In the genomic region with DNA sequence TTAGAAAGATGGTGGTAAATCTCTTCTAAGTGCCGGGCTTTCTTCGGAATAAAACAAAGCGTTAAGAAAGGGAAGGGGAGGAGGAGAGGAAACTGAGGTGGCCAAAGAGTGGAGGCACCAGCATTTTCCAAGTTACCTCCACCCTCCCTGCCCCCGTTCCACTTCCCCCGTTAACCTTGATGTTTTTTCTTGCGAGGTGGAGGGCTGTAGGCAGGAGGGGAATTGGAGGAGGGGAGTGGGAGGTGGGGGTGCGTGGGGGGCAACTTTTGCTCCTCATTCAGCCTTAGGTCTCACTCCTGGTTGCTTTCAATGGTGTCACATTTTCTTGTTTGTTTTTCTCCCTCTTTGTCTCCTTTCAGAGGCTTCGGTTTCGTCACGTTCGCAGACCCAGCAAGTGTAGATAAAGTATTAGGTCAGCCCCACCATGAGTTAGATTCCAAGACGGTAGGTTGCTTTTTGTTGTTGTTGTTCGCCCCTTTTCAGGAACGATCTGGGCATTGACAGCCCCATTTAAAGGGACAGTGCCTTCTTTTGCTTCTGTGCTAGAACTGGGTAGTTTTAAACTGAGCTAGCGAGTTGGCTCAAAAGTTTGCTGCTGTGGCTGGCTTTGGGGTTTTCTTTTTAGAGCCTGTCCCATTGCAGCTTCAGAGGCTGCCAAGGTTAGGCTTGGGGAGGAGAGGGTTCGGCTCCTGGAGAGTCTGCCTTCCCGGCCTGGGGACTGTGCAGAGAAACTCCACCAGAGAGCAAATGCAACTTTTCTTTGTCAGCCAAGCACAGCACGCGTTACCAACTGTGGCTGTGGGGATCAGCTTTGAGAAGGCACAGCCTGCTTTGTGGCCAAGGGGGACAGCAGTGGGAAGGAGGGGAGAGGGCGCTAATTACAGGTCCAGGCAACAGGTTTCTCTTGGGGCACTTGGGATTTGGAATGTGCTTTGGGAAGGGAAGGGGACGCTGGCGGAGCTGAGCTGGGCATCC, we compare ENCODE assay signal across 8 cellular contexts. TPM values are rescaled to one million over a fixed set of nuclear protein-coding genes. Genes with fewer than 3 reads are reported as not detected.
A peak's percentile ranks its signal among the peaks of the same experiment; 100 is the strongest.
DNase-seq lines count a peak whose midpoint lies in the region; ATAC-seq and FAIRE-seq lines count a peak whose summit lies in the region.

No MANE protein-coding gene starts in this region.

- peak overlapping the region; percentile 67 for H3K4me3 ChIP-seq in mononuclear cell (ENCODE audit: low read length)

- peak; percentile 45 for FAIRE-seq in G401.6 (lab: Jason Lieb, UNC)

- H3K9me3 ChIP-seq in mononuclear cell (ENCODE audit: low read depth, low read length), result no peaks in the 10 kb centered on the region

- no peak for ATAC-seq in central memory CD8-positive, alpha-beta T cell (replicated peaks; ENCODE audit: extremely low read depth, poor library complexity, severe bottlenecking)
- no peak for ATAC-seq in HG03469 (IDR thresholded peaks at IDR 0.05; ENCODE audit: unreplicated experiment)

- DNase-seq in NAMALWA (ENCODE audit: low spot score), result peak; percentile 48
- DNase-seq in central memory CD8-positive, alpha-beta T cell (ENCODE audit: low spot score in 2 of 2), result no peak
- no peak for DNase-seq in stimulated activated CD4-positive, alpha-beta T cell treated with anti-CD3 and anti-CD28 coated beads, Interleukin-4, amount 100 ng/mL, for 1 hour
- DNase-seq in NK-92 treated with Interleukin-12 subunit alpha and Interleukin-12 subunit beta, amount 100 ng/mL, for 24 hours (lab: John Stamatoyannopoulos, UW), result no peak
- DNase-seq in stimulated activated CD4-positive, alpha-beta T cell treated with anti-CD3 and anti-CD28 coated beads, Interleukin-2, amount 100 ng/mL, for 48 hours, result no peak

- peaks cover 60% of the 10 kb centered on the region for H3K4me1 Mint-ChIP-seq in central memory CD8-positive, alpha-beta T cell

- peaks cover 37% of the 10 kb centered on the region for H3K4me1 ChIP-seq in mononuclear cell (ENCODE audit: insufficient read depth, low read length)

- no peaks in the 10 kb centered on the region for H3K27me3 Mint-ChIP-seq in central memory CD8-positive, alpha-beta T cell

- H3K4me3 Mint-ChIP-seq in central memory CD8-positive, alpha-beta T cell, result peak overlapping the region; percentile 98

- H3K27me3 ChIP-seq in mononuclear cell (ENCODE audit: insufficient read depth, low read length), result no peaks in the 10 kb centered on the region

- H3K36me3 Mint-ChIP-seq in central memory CD8-positive, alpha-beta T cell (ENCODE audit: insufficient read depth), result peaks cover 30% of the 10 kb centered on the region

- H3K9me3 Mint-ChIP-seq in central memory CD8-positive, alpha-beta T cell, result no peaks in the 10 kb centered on the region

- H3K27ac Mint-ChIP-seq in central memory CD8-positive, alpha-beta T cell (ENCODE audit: low read depth), result peak overlapping the region; percentile 92

RNA-seq across cellular contexts. Expression of gene MSI2, which starts 1.9 kb away (rescaled TPM):
- 46.6 TPM for total RNA-seq in mononuclear cell
